10 cellular contexts compared by ENCODE assay signal in the genomic region with DNA sequence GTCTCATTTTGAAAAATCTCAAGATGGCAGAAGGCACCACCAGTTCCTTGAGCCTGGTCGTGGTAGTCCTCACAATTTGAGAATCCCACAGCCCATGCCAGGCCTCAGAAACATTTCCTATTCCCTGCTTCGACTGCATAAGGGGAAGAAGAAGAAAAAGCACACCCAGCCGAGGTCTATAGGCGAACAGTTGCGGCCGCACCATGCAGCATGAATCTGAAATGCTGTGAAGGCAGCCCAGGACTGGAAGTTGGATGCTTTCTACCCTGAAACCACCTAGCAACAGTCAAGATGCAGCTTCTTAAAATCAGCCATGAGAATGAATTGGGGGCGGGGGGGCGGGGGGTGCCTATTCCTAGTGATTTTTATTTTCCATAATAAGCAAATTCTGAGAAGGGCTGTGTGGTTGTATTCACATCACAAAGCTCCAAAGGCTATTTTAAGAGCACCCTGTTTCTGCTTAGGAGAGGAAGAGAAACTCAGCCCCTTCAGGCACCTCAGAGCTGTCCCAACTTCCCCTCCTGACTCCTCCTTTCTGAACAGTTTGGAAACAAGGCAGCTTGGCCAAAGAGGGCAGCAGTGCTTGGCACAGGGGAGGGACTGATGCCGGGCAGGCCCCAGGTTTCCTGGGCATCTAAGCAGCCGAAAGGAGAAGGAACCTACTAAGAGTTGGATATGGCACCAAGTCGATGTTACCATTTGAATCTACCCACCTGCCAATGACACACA.
DNase-seq lines count a peak whose midpoint lies in the region; ATAC-seq, FAIRE-seq and TF ChIP-seq lines count a peak whose summit lies in the region.
"Had no signal": no experiment of that assay in that cellular context is flagged by ENCODE, and none has a peak within 500 bp of the region (broad histone marks: within the 10 kb centered on the region; RNA-seq: fewer than 3 reads in every experiment).

No MANE protein-coding gene starts in this region.

- no peak overlapping the region for H4K91ac ChIP-seq in H1 (replicated peaks; ENCODE audit: insufficient read length, low read length)

- TF ChIP-seq POLR2A in H1 (IDR thresholded peaks at IDR 0.05; ENCODE audit: control extremely low read depth in 1 of 2, low read depth in 2 of 2, low read length in 2 of 2) = no peak

- 88% methylated on average over 11 of the region's 11 CpGs; no CpG with 5 or more reads in 1 of the 2 experiments for WGBS in H1 (ENCODE audit: extremely low coverage in 1 of 2, insufficient coverage in 1 of 2, insufficient read length in 1 of 2, insufficient replicate concordance in 2 of 2, low coverage in 1 of 2, low lambda C conversion rate in 2 of 2, missing lambda C conversion rate in 1 of 2), 2 experiments

- no peak overlapping the region for H3K23ac ChIP-seq in H1 (ENCODE audit: insufficient read length)

- peaks cover 10% of the 10 kb centered on the region for H3K79me1 ChIP-seq in H1 (ENCODE audit: low read depth, low read length)

- no peak for FAIRE-seq in H1 (lab: Jason Lieb, UNC)

- TF ChIP-seq CTCF in H1 (IDR thresholded peaks at IDR 0.05; ENCODE audit: control extremely low read depth in 1 of 3, insufficient read depth in 1 of 3, low read depth in 1 of 3, low read length in 3 of 3) = no peak
- no peak for TF ChIP-seq CTCF in GM10266 (IDR thresholded peaks at IDR 0.05; ENCODE audit: control insufficient read depth, insufficient read depth, low read depth, missing control alignments)

- peaks cover 0 to 5% of the 10 kb centered on the region in 2 experiments for H4K20me1 ChIP-seq in H1 (replicated peaks in 1 of 2; ENCODE audit: control insufficient read depth in 1 of 2, insufficient read depth in 2 of 2, low read length in 2 of 2)

- H3K14ac ChIP-seq in H1 (ENCODE audit: insufficient read length) = no peak overlapping the region

- H2BK5ac ChIP-seq in H1 (ENCODE audit: low read depth, low read length) = peak overlapping the region; percentile 29; the same call in 1 of the 2 replicates

- in situ Hi-C loops in G401 (cut with HindIII; ENCODE audit: low sequenced_read_pairs) = no loop called here

- peaks cover 21 to 97% of the 10 kb centered on the region in 2 experiments for H3K79me2 ChIP-seq in H1 (ENCODE audit: control insufficient read depth in 1 of 2, insufficient read depth in 2 of 2, low read length in 2 of 2)

- no peak overlapping the region for H2AFZ ChIP-seq in H1 (ENCODE audit: low read length)

- H2AK5ac ChIP-seq in H1 (ENCODE audit: low read depth, low read length) = no peak overlapping the region

- peak; percentile 76 for ATAC-seq in GM19351 (IDR thresholded peaks at IDR 0.05; ENCODE audit: unreplicated experiment)
- peak; percentile 62 for ATAC-seq in HG03571 (IDR thresholded peaks at IDR 0.05; ENCODE audit: unreplicated experiment)
- ATAC-seq in GM21360 (IDR thresholded peaks at IDR 0.05; ENCODE audit: unreplicated experiment) = no peak

- H3K23me2 ChIP-seq in H1 (ENCODE audit: low read depth, low read length) = no peaks in the 10 kb centered on the region; the same call in 1 of the 2 replicates

- no peak overlapping the region for H3K27ac ChIP-seq in H1 (ENCODE audit: low read depth, low read length)
- H3K27ac ChIP-seq: colonic mucosa had no signal

- H3K18ac ChIP-seq in H1 (ENCODE audit: extremely low read depth, low read length) = peak overlapping the region; percentile 25; the same call in 1 of the 2 replicates

- CTCF ChIA-PET in H1 (lab: Charles Lee; ENCODE audit: partially characterized antibody) = no interaction called here

- no peak overlapping the region for H3K4ac ChIP-seq in H1 (replicated peaks; ENCODE audit: insufficient read length, low read depth, low read length)

- H3K4me1 ChIP-seq in H1 (replicated peaks in 1 of 4; ENCODE audit: control insufficient read depth in 3 of 4, insufficient read depth in 4 of 4, low read length in 3 of 4) = peaks cover 4 to 20% (median 5%) of the 10 kb centered on the region in 4 experiments; a peak in 5 of 7 replicates
- H3K4me1 ChIP-seq: colonic mucosa had no signal

- no peaks in the 10 kb centered on the region for H3K27me3 ChIP-seq in H1 (replicated peaks in 1 of 4; ENCODE audit: control insufficient read depth in 3 of 4, extremely low read depth in 1 of 4, insufficient read depth in 3 of 4, low read length in 3 of 4)
- H3K27me3 ChIP-seq: colonic mucosa had no signal

- H3K4me2 ChIP-seq in H1 (ENCODE audit: insufficient read depth in 1 of 2, low read depth in 2 of 2, low read length in 2 of 2) = peak overlapping the region in 1 of 2 experiments; percentile 41; a peak in 1 of 4 replicates

- H3K56ac ChIP-seq in H1 (replicated peaks; ENCODE audit: insufficient read length, low read depth, low read length) = no peak overlapping the region

- H4K5ac ChIP-seq in H1 (ENCODE audit: insufficient read length, low read depth, low read length) = no peak overlapping the region

- no peak overlapping the region for H2BK12ac ChIP-seq in H1 (ENCODE audit: low read depth, low read length)

- no peak overlapping the region for H2BK15ac ChIP-seq in H1 (ENCODE audit: low read length)

- H3K36me3 ChIP-seq in H1 (ENCODE audit: control insufficient read depth in 2 of 4, insufficient read depth in 4 of 4, low read length in 3 of 4) = peaks cover 0 to 6% (median 0%) of the 10 kb centered on the region in 4 experiments; a peak in 1 of 8 replicates
- H3K36me3 ChIP-seq: colonic mucosa had no signal

- POLR2A ChIA-PET in H1 (lab: Charles Lee; ENCODE audit: partially characterized antibody) = no interaction called here

- peak; percentile 74 for DNase-seq in Ammon's horn (ENCODE audit: low spot score)
- DNase-seq in H1 (ENCODE audit: low read depth in 1 of 2, low spot score in 2 of 2) = no peak
- DNase-seq in GM10266 (ENCODE audit: extremely low spot score) = no peak
- DNase-seq in G401 (ENCODE audit: low spot score) = no peak
- no peak for DNase-seq in activated CD4-positive, alpha-beta T cell treated with anti-CD3 and anti-CD28 coated beads, Interleukin-2, amount 50 U/mL, for 1 hour
- DNase-seq: activated CD8-positive, alpha-beta memory T cell treated with anti-CD3 and anti-CD28 coated beads for 24 hours; colonic mucosa had no signal

- H3K9ac ChIP-seq in H1 (replicated peaks in 1 of 4; ENCODE audit: extremely low read depth in 1 of 4, low read depth in 3 of 4, low read length in 3 of 4) = no peak overlapping the region

- H3K4me3 ChIP-seq in H1 (ENCODE audit: extremely low read depth in 1 of 4, insufficient read depth in 2 of 4, low read depth in 3 of 4, low read length in 4 of 4) = no peak overlapping the region
- H3K4me3 ChIP-seq: colonic mucosa had no signal

- TF ChIP-seq RAD21 in H1 (IDR thresholded peaks at IDR 0.05 in 1 of 2, conservative IDR thresholded peaks at IDR 0.05 in 1 of 2; ENCODE audit: low read depth in 2 of 2, low read length in 2 of 2) = no peak

- H2BK120ac ChIP-seq in H1 (replicated peaks; ENCODE audit: low read depth, low read length) = no peak overlapping the region

- H3K9me3 ChIP-seq in H1 (ENCODE audit: insufficient read depth in 2 of 2, low read depth in 1 of 2, low read length in 1 of 2) = no peaks in the 10 kb centered on the region
- H3K9me3 ChIP-seq: colonic mucosa had no signal

- H4K8ac ChIP-seq in H1 (ENCODE audit: extremely low read depth, insufficient read depth, low read length) = no peak overlapping the region

- no peak overlapping the region for H2BK20ac ChIP-seq in H1 (ENCODE audit: low read length)

- no peak for TF ChIP-seq EP300 in H1 (IDR thresholded peaks at IDR 0.05; ENCODE audit: borderline replicate concordance in 1 of 2, low read depth in 2 of 2, low read length in 2 of 2)

TF ChIP-seq in H1, 55 proteins besides CTCF, POLR2A, EP300 and RAD21 (continues in another document):
- no peak for TF ChIP-seq KDM4A (IDR thresholded peaks at IDR 0.05; ENCODE audit: low read depth, low read length, severe bottlenecking)
- TF ChIP-seq TAF1 (IDR thresholded peaks at IDR 0.05; ENCODE audit: low read depth, low read length) = no peak
- no peak for TF ChIP-seq TBP (IDR thresholded peaks at IDR 0.05; ENCODE audit: low read depth, low read length)
- TF ChIP-seq, protein P1, sequence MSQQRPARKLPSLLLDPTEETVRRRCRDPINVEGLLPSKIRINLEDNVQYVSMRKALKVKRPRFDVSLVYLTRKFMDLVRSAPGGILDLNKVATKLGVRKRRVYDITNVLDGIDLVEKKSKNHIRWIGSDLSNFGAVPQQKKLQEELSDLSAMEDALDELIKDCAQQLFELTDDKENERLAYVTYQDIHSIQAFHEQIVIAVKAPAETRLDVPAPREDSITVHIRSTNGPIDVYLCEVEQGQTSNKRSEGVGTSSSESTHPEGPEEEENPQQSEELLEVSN (IDR thresholded peaks at IDR 0.05) = no peak
- no peak for TF ChIP-seq SP2 (IDR thresholded peaks at IDR 0.05; ENCODE audit: low read length)
- no peak for TF ChIP-seq CTBP2 (IDR thresholded peaks at IDR 0.05; ENCODE audit: borderline replicate concordance, insufficient read depth, insufficient read length, low read length)
- TF ChIP-seq, protein P2, sequence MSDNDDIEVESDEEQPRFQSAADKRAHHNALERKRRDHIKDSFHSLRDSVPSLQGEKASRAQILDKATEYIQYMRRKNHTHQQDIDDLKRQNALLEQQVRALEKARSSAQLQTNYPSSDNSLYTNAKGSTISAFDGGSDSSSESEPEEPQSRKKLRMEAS (IDR thresholded peaks at IDR 0.05) = no peak
- no peak for TF ChIP-seq SP1 (IDR thresholded peaks at IDR 0.05; ENCODE audit: low read depth, low read length)
- TF ChIP-seq TAF7 (optimal IDR thresholded peaks at IDR 0.05; ENCODE audit: borderline replicate concordance, low read depth, low read length) = no peak
- TF ChIP-seq POLR2AphosphoS5 (IDR thresholded peaks at IDR 0.05; ENCODE audit: low read depth, low read length) = no peak
- no peak for TF ChIP-seq SIRT6 (IDR thresholded peaks at IDR 0.05; ENCODE audit: low read length)
- no peak for TF ChIP-seq HDAC2 (IDR thresholded peaks at IDR 0.05; ENCODE audit: borderline replicate concordance in 1 of 2, low read depth in 2 of 2, low read length in 2 of 2)
- no peak for TF ChIP-seq SRF (IDR thresholded peaks at IDR 0.05; ENCODE audit: low read depth, low read length)
